Comparison of ENCODE assay signal across 14 cellular contexts in genomic region chr12:19972325-19973288, GRCh38.
DNase-seq lines count a peak whose midpoint lies in the region; ATAC-seq and TF ChIP-seq lines count a peak whose summit lies in the region.
"Had no signal": no experiment of that assay in that cellular context is flagged by ENCODE, and none has a peak within 500 bp of the region (broad histone marks: within the 10 kb centered on the region; RNA-seq: fewer than 3 reads in every experiment).

No MANE protein-coding gene starts in this region.

- H3K27me3 Mint-ChIP-seq in Caco-2 (ENCODE audit: insufficient read depth, unreplicated experiment) (no peaks in the 10 kb centered on the region), nephron (ENCODE audit: low read depth) (no peaks in the 10 kb centered on the region)
- H3K27me3 Mint-ChIP-seq in activated CD8-positive, alpha-beta T cell treated with anti-CD3 and anti-CD28 coated beads, Interleukin-2, amount 10 ng/mL, durations not matched to agents 7 days and 5 days (ENCODE audit: low read depth) = no peaks in the 10 kb centered on the region

- no peak overlapping the region for H3K4me3 ChIP-seq in Caco-2 (ENCODE audit: low read depth, low read length)
- H3K4me3 ChIP-seq: right atrium auricular region had no signal

- H3K4me1 Mint-ChIP-seq in Caco-2 (ENCODE audit: low read depth, unreplicated experiment) = peaks cover 25% of the 10 kb centered on the region
- H3K4me1 Mint-ChIP-seq in activated CD8-positive, alpha-beta T cell treated with anti-CD3 and anti-CD28 coated beads, Interleukin-2, amount 10 ng/mL, durations not matched to agents 7 days and 5 days (ENCODE audit: low read depth) = peaks cover 18% of the 10 kb centered on the region
- peaks cover 27% of the 10 kb centered on the region for H3K4me1 Mint-ChIP-seq in nephron

- intact Hi-C loops in Caco-2 (cut with micrococcal nuclease; ENCODE audit: unreplicated experiment) = loop anchor here (5.0 kb wide), 3 partner anchors 60 to 220 kb away; no protein-coding TSS in a partner anchor

- H3K9me3 Mint-ChIP-seq in Caco-2 (ENCODE audit: unreplicated experiment) = no peaks in the 10 kb centered on the region
- no peaks in the 10 kb centered on the region for H3K9me3 Mint-ChIP-seq in activated CD8-positive, alpha-beta T cell treated with anti-CD3 and anti-CD28 coated beads, Interleukin-2, amount 10 ng/mL, durations not matched to agents 7 days and 5 days (ENCODE audit: insufficient read depth)
- no peaks in the 10 kb centered on the region for H3K9me3 Mint-ChIP-seq in nephron

- ATAC-seq in activated CD8-positive, alpha-beta T cell treated with anti-CD3 and anti-CD28 coated beads, Interleukin-2, amount 10 ng/mL, durations not matched to agents 7 days and 5 days = peak; percentile 42
- no peak for ATAC-seq in GM18505 (IDR thresholded peaks at IDR 0.05; ENCODE audit: unreplicated experiment)
- ATAC-seq: PC-3 had no signal

- no peaks in the 10 kb centered on the region for H3K36me3 Mint-ChIP-seq in Caco-2 (ENCODE audit: insufficient read depth, unreplicated experiment)
- no peaks in the 10 kb centered on the region for H3K36me3 Mint-ChIP-seq in activated CD8-positive, alpha-beta T cell treated with anti-CD3 and anti-CD28 coated beads, Interleukin-2, amount 10 ng/mL, durations not matched to agents 7 days and 5 days (ENCODE audit: low read depth)
- H3K36me3 Mint-ChIP-seq in nephron (ENCODE audit: low read depth) = no peaks in the 10 kb centered on the region

- no peaks in the 10 kb centered on the region for H3K9me3 ChIP-seq in Caco-2
- H3K9me3 ChIP-seq: right atrium auricular region had no signal

- H3K4me3 Mint-ChIP-seq in Caco-2 (ENCODE audit: unreplicated experiment) (no peak overlapping the region), nephron (no peak overlapping the region)
- H3K4me3 Mint-ChIP-seq in activated CD8-positive, alpha-beta T cell treated with anti-CD3 and anti-CD28 coated beads, Interleukin-2, amount 10 ng/mL, durations not matched to agents 7 days and 5 days = no peak overlapping the region

- DNase-seq in Caco-2 (no peak), GM20000 (ENCODE audit: low spot score) (peak; percentile 39), NOMO-1 treated with DMSO at 0.1 percent for 48 hours (lab: John Stamatoyannopoulos, UW; ENCODE audit: unreplicated experiment) (no peak), GM19240 (ENCODE audit: insufficient read length, low spot score) (no peak), NCI-H146 treated with DMSO at 0.1 percent for 48 hours (lab: John Stamatoyannopoulos, UW; ENCODE audit: unreplicated experiment) (no peak)
- peak; percentile 34 for DNase-seq in activated CD8-positive, alpha-beta T cell treated with anti-CD3 and anti-CD28 coated beads, Interleukin-2, amount 10 ng/mL, durations not matched to agents 7 days and 5 days
- DNase-seq: hypothalamus, midbrain, NCI-H2171, PC-3, T-helper 1 cell had no signal

- TF ChIP-seq CTCF in Caco-2 (IDR thresholded peaks at IDR 0.05; ENCODE audit: insufficient read depth in 1 of 2, low read depth in 1 of 2, low read length in 1 of 2, severe bottlenecking in 1 of 2, unreplicated experiment in 1 of 2) = no peak
- TF ChIP-seq CTCF in GM20000 (IDR thresholded peaks at IDR 0.05; ENCODE audit: extremely low read depth, missing control alignments) = no peak
- TF ChIP-seq CTCF in nephron (IDR thresholded peaks at IDR 0.05; ENCODE audit: unreplicated experiment in 3 of 3) = no peak

- H3K4me1 ChIP-seq in Caco-2 = peaks cover 13% of the 10 kb centered on the region

- CTCF ChIA-PET in Caco-2 (lab: Charles Lee) = no interaction called here
- CTCF ChIA-PET in activated CD8-positive, alpha-beta T cell treated with anti-CD3 and anti-CD28 coated beads, Interleukin-2, amount 10 ng/mL, durations not matched to agents 7 days and 5 days (lab: Charles Lee) = no interaction called here

- peak overlapping the region; percentile 79 for H3K27ac Mint-ChIP-seq in Caco-2 (ENCODE audit: unreplicated experiment)
- H3K27ac Mint-ChIP-seq in activated CD8-positive, alpha-beta T cell treated with anti-CD3 and anti-CD28 coated beads, Interleukin-2, amount 10 ng/mL, durations not matched to agents 7 days and 5 days = peak overlapping the region; percentile 58
- peak overlapping the region; percentile 55 to 92 (median 61) for H3K27ac Mint-ChIP-seq in nephron

- no peaks in the 10 kb centered on the region for H3K36me3 ChIP-seq in Caco-2 (ENCODE audit: control insufficient read depth, insufficient read depth, low read length)
- H3K36me3 ChIP-seq: right atrium auricular region had no signal

- TF ChIP-seq POLR2A in GM18505 (IDR thresholded peaks at IDR 0.05; ENCODE audit: borderline replicate concordance, extremely low read depth, insufficient read depth, insufficient read length) = no peak

- no TSS peak for BruUV-seq in Caco-2 (replicated peaks; lab: Mats Ljungman, UMichigan)

- H3K27me3 ChIP-seq in Caco-2 (replicated peaks; ENCODE audit: control insufficient read depth, insufficient read depth, low read length) = no peaks in the 10 kb centered on the region
- H3K27me3 ChIP-seq: right atrium auricular region had no signal

- POLR2A ChIA-PET in Caco-2 (lab: Charles Lee) = no interaction called here
- POLR2A ChIA-PET in activated CD8-positive, alpha-beta T cell treated with anti-CD3 and anti-CD28 coated beads, Interleukin-2, amount 10 ng/mL, durations not matched to agents 7 days and 5 days (lab: Charles Lee) = no interaction called here

Comparison
In these comparisons a context has a peak if more than half of its experiments do, and no peak if none do; other contexts are left out.
1. DNase-seq: peak in GM20000 (single experiment) and activated CD8-positive, alpha-beta T cell treated with anti-CD3 and anti-CD28 coated beads, Interleukin-2, amount 10 ng/mL, durations not matched to agents 7 days and 5 days (single experiment); none in Caco-2 (0 of 2), NOMO-1 treated with DMSO at 0.1 percent for 48 hours (single experiment), GM19240 (single experiment) and NCI-H146 treated with DMSO at 0.1 percent for 48 hours (single experiment).
2. Peak in every context shown above with its lines, with median percentiles within 50 percentile points of each other: H3K27ac Mint-ChIP-seq.